ENCODE assay signal across 1 cellular context in genomic region chr7:148711191-148712102, GRCh38.
TF ChIP-seq lines count a peak whose summit lies in the region.

No MANE protein-coding gene starts in this region.

TF ChIP-seq in HEK293, 187 proteins besides CTCF, POLR2A, EP300 and RAD21 (continued from another document):
- TF ChIP-seq SCRT1 (tag by site-specific recombination; IDR thresholded peaks at IDR 0.05; ENCODE audit: borderline replicate concordance) = peak; percentile 48; the same call in 1 of the 2 replicates
- peak; percentile 71 for TF ChIP-seq ZNF664 (tag by site-specific recombination; IDR thresholded peaks at IDR 0.05)
- no peak for TF ChIP-seq ZNF2 (tag by site-specific recombination; IDR thresholded peaks at IDR 0.05)
- TF ChIP-seq KLF16 (tag by site-specific recombination; IDR thresholded peaks at IDR 0.05) = no peak
- no peak for TF ChIP-seq ZNF473 (tag by site-specific recombination; IDR thresholded peaks at IDR 0.05)
- TF ChIP-seq HOXD13 (CRISPR knock-in tag; IDR thresholded peaks at IDR 0.05; ENCODE audit: borderline replicate concordance) = no peak
- no peak for TF ChIP-seq ZBTB49 (tag by site-specific recombination; IDR thresholded peaks at IDR 0.05; ENCODE audit: low read depth)
- TF ChIP-seq ZSCAN23 (tag by site-specific recombination; IDR thresholded peaks at IDR 0.05) = no peak
- no peak for TF ChIP-seq ZFP37 (tag by site-specific recombination; IDR thresholded peaks at IDR 0.05)
- no peak for TF ChIP-seq ZNF488 (tag by site-specific recombination; IDR thresholded peaks at IDR 0.05)
- no peak for TF ChIP-seq YY1 (tag by site-specific recombination; IDR thresholded peaks at IDR 0.05)
- TF ChIP-seq ZFP3 (tag by site-specific recombination; IDR thresholded peaks at IDR 0.05; ENCODE audit: low read depth) = no peak
